Comparison of ENCODE assay signal across 8 cellular contexts in the genomic region with DNA sequence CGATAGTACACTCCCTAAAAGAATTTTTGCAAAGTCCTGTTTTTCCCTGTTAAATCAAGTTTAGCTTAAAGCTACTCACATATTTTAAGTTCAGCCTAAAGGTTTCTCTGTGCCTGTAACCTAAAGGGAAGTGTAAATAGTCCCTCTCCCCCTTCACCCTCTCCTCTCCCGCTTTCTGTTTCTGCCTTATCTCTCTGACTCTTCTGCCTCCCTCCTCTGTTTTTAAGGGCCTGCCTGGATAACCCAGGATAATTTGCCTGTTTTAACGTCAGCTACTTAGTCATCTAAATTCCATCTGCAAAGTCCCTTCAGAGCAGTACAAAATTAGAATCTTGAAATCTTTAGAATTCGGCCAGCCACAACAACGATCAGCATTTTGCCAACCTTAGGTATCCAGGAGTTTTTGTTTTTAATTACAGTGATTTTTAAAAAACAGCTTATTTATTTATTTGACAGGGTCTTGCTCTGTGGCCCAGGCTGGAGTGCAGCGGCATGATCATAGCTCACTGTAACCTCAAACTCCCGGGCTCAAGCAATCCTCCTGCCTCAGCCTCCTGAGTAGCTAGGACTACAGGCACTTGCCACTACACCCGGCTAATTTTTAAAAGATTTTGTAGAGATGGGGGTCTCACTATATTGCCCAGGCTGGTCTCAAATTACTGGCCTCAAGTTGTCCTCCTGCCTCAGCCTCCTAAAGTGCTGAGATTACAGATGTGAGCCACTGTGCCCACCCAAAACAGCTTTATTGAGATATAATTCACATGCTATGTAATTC.
A peak's percentile ranks its signal among the peaks of the same experiment; 100 is the strongest.
DNase-seq lines count a peak whose midpoint lies in the region; ATAC-seq and TF ChIP-seq lines count a peak whose summit lies in the region.

No MANE protein-coding gene starts in this region.

- H3K4me1 ChIP-seq in body of pancreas = peaks cover 12% of the 10 kb centered on the region

- H3K27me3 ChIP-seq in body of pancreas (no peaks in the 10 kb centered on the region), kidney epithelial cell (ENCODE audit: control insufficient read depth, insufficient read depth, low read length) (no peaks in the 10 kb centered on the region)

- TF ChIP-seq POLR2A in body of pancreas (IDR thresholded peaks at IDR 0.05) = no peak

- CTCF ChIA-PET in HEK293T (lab: Yijun Ruan, JAX) = interaction anchor here (0.5 to 2.3 kb wide), 44 partner anchors 9 to 730 kb away, joined by 3 to 27 read pairs (median 4); a partner anchor contains a TSS

- intact Hi-C loops in body of pancreas (cut with DNase I) = no loop called here

- peak overlapping the region in 3 of 4 donors; percentile 9 to 70 (median 67) for H3K27ac ChIP-seq in body of pancreas
- H3K27ac ChIP-seq in substantia nigra (ENCODE audit: low read depth, low read length, poor library complexity, severe bottlenecking) = peak overlapping the region; percentile 67

- ATAC-seq in GM21786 (IDR thresholded peaks at IDR 0.05; ENCODE audit: unreplicated experiment) (peak; percentile 26), body of pancreas (peak; percentile 46)

- H3K36me3 ChIP-seq in body of pancreas (replicated peaks in 1 of 2; ENCODE audit: insufficient read depth in 1 of 2, low read depth in 2 of 2) (no peaks in the 10 kb centered on the region), kidney epithelial cell (ENCODE audit: control insufficient read depth, insufficient read depth, low read length) (no peaks in the 10 kb centered on the region)

- H3K4me3 ChIP-seq in GM08714 (ENCODE audit: low read length) (peak overlapping the region; percentile 42; the same call in 1 of the 2 replicates), body of pancreas (no peak overlapping the region), kidney epithelial cell (ENCODE audit: low read depth, low read length) (peak overlapping the region; percentile 21)

- POLR2A ChIA-PET in HEK293T (lab: Yijun Ruan, JAX) = interaction anchor here (0.9 to 2.1 kb wide), 13 partner anchors 15 to 468 kb away, joined by 3 to 24 read pairs (median 4); a partner anchor contains a TSS

- DNase-seq in M059J (ENCODE audit: low read depth) (peak; percentile 78), body of pancreas (no peak), kidney epithelial cell (ENCODE audit: low read depth) (no peak), substantia nigra (lab: John Stamatoyannopoulos, UW) (peak in 1 of 49 donors; percentile 40), DMS 273 (lab: John Stamatoyannopoulos, UW; ENCODE audit: unreplicated experiment) (no peak), HEK293T (ENCODE audit: extremely low spot score) (no peak)

- no peaks in the 10 kb centered on the region for H3K9me3 ChIP-seq in body of pancreas

- no peak for TF ChIP-seq CTCF in body of pancreas (IDR thresholded peaks at IDR 0.05)
- no peak for TF ChIP-seq CTCF in kidney epithelial cell (IDR thresholded peaks at IDR 0.05; ENCODE audit: insufficient read depth, low read length, poor library complexity, severe bottlenecking)

- WGBS in body of pancreas, 2 donors = 51 to 66% methylated on average over 7 to 8 of the region's 8 CpGs

TF ChIP-seq in HEK293T, 16 proteins besides CTCF, POLR2A, EP300 and RAD21:
- TF ChIP-seq NFRKB (IDR thresholded peaks at IDR 0.05) = no peak
- no peak for TF ChIP-seq ELF4 (IDR thresholded peaks at IDR 0.05)
- no peak for TF ChIP-seq LEF1 (IDR thresholded peaks at IDR 0.05; ENCODE audit: borderline replicate concordance)

Comparison
In these comparisons a context has a peak if more than half of its experiments do, and no peak if none do; other contexts are left out.
1. H3K4me3 ChIP-seq: peak in GM08714 (single experiment) and kidney epithelial cell (single experiment); none in body of pancreas (0 of 2).